Comparison of ENCODE assay signal across 8 cellular contexts in the genomic region with DNA sequence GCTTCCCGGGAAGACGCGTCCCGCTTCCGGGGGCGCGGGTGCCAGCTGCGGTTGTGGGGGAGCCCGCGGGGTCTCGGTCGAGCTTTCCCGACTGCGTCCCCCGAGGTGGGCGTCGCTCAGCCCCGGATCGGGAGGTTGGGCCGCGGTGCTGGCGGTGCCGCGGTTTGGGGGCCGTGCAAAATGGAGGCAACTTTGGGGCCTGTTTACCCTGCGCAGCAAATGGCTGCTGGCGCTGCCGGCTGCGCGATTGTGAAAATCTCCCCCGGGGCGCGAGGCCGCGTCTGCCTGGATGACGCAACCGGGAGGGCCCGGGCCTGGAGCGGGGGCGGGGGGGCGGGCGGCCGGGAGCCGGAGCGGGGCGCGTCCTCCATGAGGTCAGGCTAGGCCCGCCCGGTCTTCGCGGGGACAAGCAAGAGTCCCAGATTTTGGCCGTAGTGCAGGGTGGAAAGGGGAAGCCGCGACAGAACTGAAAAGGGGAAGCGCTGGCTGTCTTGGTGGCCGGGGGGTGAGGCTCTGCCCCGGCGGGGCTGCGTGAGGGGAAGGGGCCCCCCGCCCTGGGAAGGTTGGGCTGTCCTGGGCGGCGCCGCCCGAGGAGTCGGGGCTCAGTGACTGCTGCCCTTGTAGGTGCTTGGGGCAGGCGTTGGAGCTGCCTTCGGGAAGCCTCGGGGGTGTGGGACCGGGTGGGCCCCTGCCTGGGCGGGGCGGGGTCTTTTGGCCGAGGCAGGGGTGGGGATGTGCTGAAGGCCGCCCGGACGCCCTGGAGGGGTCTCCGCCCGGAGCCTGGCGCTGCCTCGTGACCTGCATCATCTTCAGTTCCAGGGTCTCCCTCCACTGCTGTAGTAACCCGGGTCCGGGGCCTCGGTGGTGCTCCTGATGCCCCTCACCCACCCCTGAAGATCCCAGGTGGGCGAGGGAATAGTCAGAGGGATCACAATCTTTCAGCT. TPM values are rescaled to one million over a fixed set of nuclear protein-coding genes. Genes with fewer than 3 reads are reported as not detected.
DNase-seq lines count a peak whose midpoint lies in the region; ATAC-seq and TF ChIP-seq lines count a peak whose summit lies in the region.

No MANE protein-coding gene starts in this region.

- peak overlapping the region; percentile 90 for H3K4me3 Mint-ChIP-seq in natural killer cell

- H2AFZ ChIP-seq in GM23248, result no peak overlapping the region

- WGBS in GM23248 (ENCODE audit: low coverage in 1 of 2, low lambda C conversion rate in 2 of 2, missing lambda C conversion rate in 2 of 2), 2 experiments, result 1% methylated on average over 55 to 76 of the region's 83 CpGs

- peak overlapping the region; percentile 91 for H3K4me2 ChIP-seq in GM23248 (ENCODE audit: unreplicated experiment)

- DNase-seq in 8988T (peak; percentile 42), GM23248 (peak; percentile 96), SIG-M5 (lab: John Stamatoyannopoulos, UW) (peak; percentile 64), activated gamma-delta T cell treated with Interleukin-2 at 50 U/mL for 16 hours (peak; percentile 62), fibroblast of the aortic adventitia (ENCODE audit: low read depth) (peak; percentile 84), natural killer cell (peak; percentile 70)
- DNase-seq in stimulated activated naive CD8-positive, alpha-beta T cell treated with anti-CD3 and anti-CD28 coated beads, Interleukin-15, Interleukin-2, amounts not matched to agents 100 U/mL and 50 U/mL, for 24 hours, result peak; percentile 82

- no peaks in the 10 kb centered on the region for H3K9me3 ChIP-seq in GM23248 (ENCODE audit: low read depth)

- H3K9ac ChIP-seq in GM23248, result peak overlapping the region; percentile 99

- no peaks in the 10 kb centered on the region for H3K9me3 Mint-ChIP-seq in natural killer cell

- H3K27me3 ChIP-seq in GM23248 (replicated peaks; ENCODE audit: insufficient read depth), result no peaks in the 10 kb centered on the region

- H3F3A ChIP-seq in GM23248 (ENCODE audit: insufficient read depth), result peaks cover 6% of the 10 kb centered on the region

- peaks cover 20 to 52% of the 10 kb centered on the region in 2 donors for H3K4me1 Mint-ChIP-seq in natural killer cell

- peak; percentile 25 to 31 (median 26) for ATAC-seq in natural killer cell
- peak; percentile 16 for ATAC-seq in stimulated activated naive CD8-positive, alpha-beta T cell treated with anti-CD3 and anti-CD28 coated beads, Interleukin-15, Interleukin-2, amounts not matched to agents 100 U/mL and 50 U/mL, for 24 hours
- no peak for ATAC-seq in GM19455 (IDR thresholded peaks at IDR 0.05; ENCODE audit: unreplicated experiment)

- in situ Hi-C loops in GM23248 (cut with MboI), result no loop called here

- H3K27ac ChIP-seq in GM23248, result peak overlapping the region; percentile 95

- H3K27ac Mint-ChIP-seq in natural killer cell, result peak overlapping the region; percentile 87 to 97

- no peaks in the 10 kb centered on the region; the same call in 1 of the 2 replicates for H3K36me3 ChIP-seq in GM23248 (ENCODE audit: low read depth)

- no peaks in the 10 kb centered on the region for H3K27me3 Mint-ChIP-seq in natural killer cell (ENCODE audit: low read depth in 2 of 2)

- no peaks in the 10 kb centered on the region for H3K9me2 ChIP-seq in GM23248 (ENCODE audit: insufficient read depth)

- TF ChIP-seq CTCF in fibroblast of the aortic adventitia (IDR thresholded peaks at IDR 0.05; ENCODE audit: insufficient read depth, low read length) (no peak), natural killer cell (IDR thresholded peaks at IDR 0.05) (no peak)

- no peaks in the 10 kb centered on the region for H3K36me3 Mint-ChIP-seq in natural killer cell

- H3K4me1 ChIP-seq in GM23248 (ENCODE audit: insufficient read depth), result peaks cover 24% of the 10 kb centered on the region

- peaks cover 15% of the 10 kb centered on the region for H4K20me1 ChIP-seq in GM23248 (ENCODE audit: insufficient read depth)

- intact Hi-C loops in natural killer cell (cut with micrococcal nuclease), result loop anchor here (10.0 kb wide), 1 partner anchor 54 kb away; a partner anchor contains a TSS

- H3K79me2 ChIP-seq in GM23248 (ENCODE audit: insufficient read depth), result peaks cover 78% of the 10 kb centered on the region

- H3K4me3 ChIP-seq in GM23248 (peak overlapping the region; percentile 92), fibroblast of the aortic adventitia (ENCODE audit: low read depth, low read length) (peak overlapping the region; percentile 95)

RNA-seq across cellular contexts. Expression of a gene that starts 11.1 kb away (rescaled TPM):
- total RNA-seq in GM23248 (2014; rRNA removed; shearing (Covaris generic)), result not detected in 2 replicates
- polyA plus RNA-seq in GM23248 (2016; fragmentation: Nextera tagmentation; extraction: Ambion mirVana), result 0.19 TPM in 1 of 2 replicates, not detected in the other
- not detected in 2 replicates for total RNA-seq in fibroblast of the aortic adventitia (ENCODE audit: low replicate concordance)
- total RNA-seq in natural killer cell, result 1 to 10 TPM; 5.7 to 9.5 (median 8.4) TPM

RNA-seq across cellular contexts. Expression of a gene that starts 14.6 kb away (rescaled TPM):
- not detected in 2 replicates for total RNA-seq in GM23248 (2014; rRNA removed; shearing (Covaris generic))
- 0.41 TPM in 1 of 2 replicates, not detected in the other for polyA plus RNA-seq in GM23248 (2016; fragmentation: Nextera tagmentation; extraction: Ambion mirVana)
- total RNA-seq in fibroblast of the aortic adventitia (ENCODE audit: low replicate concordance) (0.27 and 0.74 TPM in 2 replicates), natural killer cell (1 to 10 TPM in 1 of 3 donors, under 1 TPM in 1, not detected in 1; 0.82 to 2.0 TPM)

RNA-seq across cellular contexts. Expression of a gene that starts 21.7 kb away (rescaled TPM):
- total RNA-seq in GM23248 (2014; rRNA removed; shearing (Covaris generic)), result not detected in 2 replicates
- polyA plus RNA-seq in GM23248 (2016; fragmentation: Nextera tagmentation; extraction: Ambion mirVana), result not detected in 2 replicates
- total RNA-seq in fibroblast of the aortic adventitia (ENCODE audit: low replicate concordance) (0.81 and 1.8 TPM in 2 replicates), natural killer cell (1 to 10 TPM in 1 of 3 donors, under 1 TPM in 2; 0.55 to 2.1 (median 0.88) TPM)

RNA-seq across cellular contexts. Expression of a gene that starts 34.2 kb away (rescaled TPM):
- total RNA-seq in GM23248 (2014; rRNA removed; shearing (Covaris generic)), result 20.9 and 26.7 TPM in 2 replicates
- polyA plus RNA-seq in GM23248 (2016; fragmentation: Nextera tagmentation; extraction: Ambion mirVana), result 13.7 and 16.8 TPM in 2 replicates
- 11.9 and 29.6 TPM in 2 replicates for total RNA-seq in fibroblast of the aortic adventitia (ENCODE audit: low replicate concordance)
- total RNA-seq in natural killer cell, result 100 to 1,000 TPM; 143 to 165 (median 147) TPM

RNA-seq across cellular contexts. Expression of a gene that starts 34.7 kb away (rescaled TPM):
- 68.3 and 85.1 TPM in 2 replicates for total RNA-seq in GM23248 (2014; rRNA removed; shearing (Covaris generic))
- polyA plus RNA-seq in GM23248 (2016; fragmentation: Nextera tagmentation; extraction: Ambion mirVana), result 62.3 and 69.5 TPM in 2 replicates
- total RNA-seq in fibroblast of the aortic adventitia (ENCODE audit: low replicate concordance), result 30.9 and 33.4 TPM in 2 replicates
- total RNA-seq in natural killer cell, result 10 to 100 TPM; 36.7 to 45.8 (median 44.7) TPM

Comparison
In these comparisons a context has a peak if more than half of its experiments do, and no peak if none do; other contexts are left out.
1. DNase-seq: peak in every context shown above with its lines; median percentile 96 in GM23248; 84 in fibroblast of the aortic adventitia; 82 in stimulated activated naive CD8-positive, alpha-beta T cell treated with anti-CD3 and anti-CD28 coated beads, Interleukin-15, Interleukin-2, amounts not matched to agents 100 U/mL and 50 U/mL, for 24 hours; 70 in natural killer cell; 64 in SIG-M5; 62 in activated gamma-delta T cell treated with Interleukin-2 at 50 U/mL for 16 hours; 42 in 8988T.